In genomic region chr19:15433519-15434069, GRCh38 we compare ENCODE assay signal across 8 cellular contexts. TPM values are rescaled to one million over a fixed set of nuclear protein-coding genes. Genes with fewer than 3 reads are reported as not detected.
DNase-seq lines count a peak whose midpoint lies in the region; ATAC-seq and TF ChIP-seq lines count a peak whose summit lies in the region.

No MANE protein-coding gene starts in this region.

- H3K27me3 ChIP-seq in BLaER1 treated with 17β-estradiol and CSF1 and Interleukin-3, amounts not matched to agents 10 nM and 100 nM = no peaks in the 10 kb centered on the region
- H3K27me3 ChIP-seq in MG63 (no peaks in the 10 kb centered on the region), dorsolateral prefrontal cortex (no peaks in the 10 kb centered on the region)

- H3K4me1 ChIP-seq in BLaER1 treated with 17β-estradiol and CSF1 and Interleukin-3, amounts not matched to agents 10 nM and 100 nM = peaks cover 27 to 71% (median 58%) of the 10 kb centered on the region in 10 experiments

- intact Hi-C loops in dorsolateral prefrontal cortex (cut with DNase I) = loop anchor here (1.0 to 10.0 kb wide), 4 partner anchors 14 to 309 kb away; partner anchors contain the start of genes BRD4 (in 1 of the 2) and WIZ (in 1 of the 2)
- intact Hi-C loops in posterior vena cava (cut with DNase I) = no loop called here

- peaks cover 23% of the 10 kb centered on the region for H3K4me1 Mint-ChIP-seq in neural crest cell

- peak overlapping the region; percentile 70 to 98 (median 94); a peak in 19 of 20 replicates for H3K4me3 ChIP-seq in BLaER1 treated with 17β-estradiol and CSF1 and Interleukin-3, amounts not matched to agents 10 nM and 100 nM
- H3K4me3 ChIP-seq in MG63 (peak overlapping the region; percentile 55), dorsolateral prefrontal cortex (peak overlapping the region in 55 of 59 donors; percentile 57 to 99 (median 80))

- peaks cover 20 to 26% (median 25%) of the 10 kb centered on the region in 11 experiments for H3K36me3 ChIP-seq in BLaER1 treated with 17β-estradiol and CSF1 and Interleukin-3, amounts not matched to agents 10 nM and 100 nM
- H3K36me3 ChIP-seq in MG63 = peaks cover 35% of the 10 kb centered on the region

- H3K27ac Mint-ChIP-seq in neural crest cell (ENCODE audit: unreplicated experiment) = no peak overlapping the region

- peaks cover 3% of the 10 kb centered on the region for H3K36me3 Mint-ChIP-seq in neural crest cell (ENCODE audit: low read depth)

- no peaks in the 10 kb centered on the region for H3K27me3 Mint-ChIP-seq in neural crest cell (ENCODE audit: low read depth)

- peak overlapping the region in 10 of 11 experiments; percentile 90 to 100 (median 98); a peak in 17 of 22 replicates for H3K9ac ChIP-seq in BLaER1 treated with 17β-estradiol and CSF1 and Interleukin-3, amounts not matched to agents 10 nM and 100 nM

- peak overlapping the region; percentile 97 for H3K4me3 Mint-ChIP-seq in neural crest cell

- H3K9me3 ChIP-seq in BLaER1 treated with 17β-estradiol and CSF1 and Interleukin-3, amounts not matched to agents 10 nM and 100 nM (replicated peaks in 1 of 11) = no peaks in the 10 kb centered on the region
- no peaks in the 10 kb centered on the region for H3K9me3 ChIP-seq in MG63

- H3K4me2 ChIP-seq in BLaER1 treated with 17β-estradiol and CSF1 and Interleukin-3, amounts not matched to agents 10 nM and 100 nM = peak overlapping the region; percentile 69 to 99 (median 86)

- H4K20me1 ChIP-seq in BLaER1 treated with 17β-estradiol and CSF1 and Interleukin-3, amounts not matched to agents 10 nM and 100 nM = peaks cover 0 to 35% (median 32%) of the 10 kb centered on the region in 11 experiments; a peak in 19 of 22 replicates

- no peak for TF ChIP-seq CTCF in dorsolateral prefrontal cortex (IDR thresholded peaks at IDR 0.05 in 54 of 56, conservative IDR thresholded peaks at IDR 0.05 in 2 of 56; ENCODE audit: low read depth in 1 of 56, partially characterized antibody in 56 of 56)
- no peak for TF ChIP-seq CTCF in neural crest cell (conservative IDR thresholded peaks at IDR 0.05)

- no peaks in the 10 kb centered on the region for H3K9me3 Mint-ChIP-seq in neural crest cell

- no peak for DNase-seq in MG63
- DNase-seq in dorsolateral prefrontal cortex = no peak
- no peak for DNase-seq in neural crest cell (ENCODE audit: low read depth, low spot score)
- no peak for DNase-seq in stimulated activated CD4-positive, alpha-beta T cell treated with anti-CD3 and anti-CD28 coated beads, Interleukin-4, amount 100 ng/mL, for 4 hours
- DNase-seq in A172 (ENCODE audit: low spot score) = no peak
- DNase-seq in posterior vena cava (ENCODE audit: low spot score) = no peak

- ATAC-seq in HG03025 (IDR thresholded peaks at IDR 0.05; ENCODE audit: low FRiP score, unreplicated experiment) = no peak

- H3K27ac ChIP-seq in BLaER1 treated with 17β-estradiol and CSF1 and Interleukin-3, amounts not matched to agents 10 nM and 100 nM = peak overlapping the region in 9 of 11 experiments; percentile 89 to 99 (median 95); a peak in 17 of 22 replicates
- H3K27ac ChIP-seq in dorsolateral prefrontal cortex = peak overlapping the region in 26 of 59 donors; percentile 33 to 92 (median 86)

RNA-seq across cellular contexts. Expression of gene AKAP8L, which starts 14.8 kb away (rescaled TPM):
- total RNA-seq in MG63 (2014; rRNA removed; shearing (Covaris generic); ENCODE audit: low replicate concordance) = 83.8 and 108 TPM in 2 replicates
- total RNA-seq in dorsolateral prefrontal cortex (100 to 1,000 TPM; 104 to 260 (median 142) TPM), neural crest cell (154 and 163 TPM in 2 replicates), posterior vena cava (10 to 100 TPM; 52.6 to 65.7 TPM)
- total RNA-seq in A172 (2014; rRNA removed; shearing (Covaris generic)) = 53.2 and 56.4 TPM in 2 replicates

RNA-seq across cellular contexts. Expression of gene WIZ, which starts 16.2 kb away (rescaled TPM):
- total RNA-seq in MG63 (2014; rRNA removed; shearing (Covaris generic); ENCODE audit: low replicate concordance) = 18.0 and 24.3 TPM in 2 replicates
- total RNA-seq in dorsolateral prefrontal cortex = 10 to 100 TPM; 26.2 to 74.6 (median 41.4) TPM
- 77.1 and 80.2 TPM in 2 replicates for total RNA-seq in neural crest cell
- 14.9 and 17.3 TPM in 2 replicates for total RNA-seq in A172 (2014; rRNA removed; shearing (Covaris generic))
- total RNA-seq in posterior vena cava = 10 to 100 TPM; 33.2 to 44.2 TPM

RNA-seq across cellular contexts. Expression of gene RASAL3, which starts 30.8 kb away (rescaled TPM):
- 0.25 TPM in 1 of 2 replicates, not detected in the other for total RNA-seq in MG63 (2014; rRNA removed; shearing (Covaris generic); ENCODE audit: low replicate concordance)
- total RNA-seq in dorsolateral prefrontal cortex (10 to 100 TPM in 3 of 120 experiments, 1 to 10 TPM in 113, under 1 TPM in 4; 0.28 to 11.0 (median 3.1) TPM), neural crest cell (not detected in 2 replicates), posterior vena cava (1 to 10 TPM; 2.3 to 3.7 TPM)
- total RNA-seq in A172 (2014; rRNA removed; shearing (Covaris generic)) = not detected in 2 replicates

RNA-seq across cellular contexts. Expression of gene PGLYRP2, which starts 45.7 kb away (rescaled TPM):
- not detected in 2 replicates for total RNA-seq in MG63 (2014; rRNA removed; shearing (Covaris generic); ENCODE audit: low replicate concordance)
- total RNA-seq in dorsolateral prefrontal cortex (under 1 TPM in 1 of 120 experiments, not detected in 119; 0.18 TPM), neural crest cell (not detected in 2 replicates), posterior vena cava (not detected)
- not detected in 2 replicates for total RNA-seq in A172 (2014; rRNA removed; shearing (Covaris generic))

RNA-seq across cellular contexts. Expression of gene AKAP8, which starts 54.0 kb away (rescaled TPM):
- 29.6 and 30.2 TPM in 2 replicates for total RNA-seq in MG63 (2014; rRNA removed; shearing (Covaris generic); ENCODE audit: low replicate concordance)
- total RNA-seq in dorsolateral prefrontal cortex (10 to 100 TPM; 18.6 to 51.6 (median 29.6) TPM), neural crest cell (41.3 and 43.1 TPM in 2 replicates), posterior vena cava (10 to 100 TPM; 24.2 to 33.6 TPM)
- 14.1 and 17.5 TPM in 2 replicates for total RNA-seq in A172 (2014; rRNA removed; shearing (Covaris generic))

Comparison
In these comparisons a context has a peak if more than half of its experiments do, and no peak if none do; other contexts are left out.
1. intact Hi-C loops: an anchor here in dorsolateral prefrontal cortex (1.0 to 10.0 kb wide); none called in posterior vena cava.